Comparison of ENCODE assay signal across 12 cellular contexts in the genomic region with DNA sequence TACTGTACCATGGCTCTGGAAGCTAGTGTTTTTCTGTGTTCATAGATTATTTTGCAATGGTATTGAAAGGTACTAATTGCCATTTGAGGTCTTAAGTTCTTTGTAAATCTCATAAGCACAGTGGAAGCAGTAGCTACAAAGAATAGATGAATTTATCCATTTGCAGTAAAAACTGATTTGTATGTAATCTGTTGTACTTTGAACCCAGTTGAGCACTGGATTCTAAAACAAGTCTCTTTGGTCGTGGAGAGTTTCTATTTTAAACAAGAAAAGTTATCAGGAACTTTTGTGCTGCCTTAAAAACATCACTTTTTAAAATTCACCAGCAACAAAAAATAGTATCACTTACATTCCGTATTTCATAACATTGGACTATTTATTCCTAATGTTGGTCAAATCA. TPM values are rescaled to one million over a fixed set of nuclear protein-coding genes. Genes with fewer than 3 reads are reported as not detected.
DNase-seq lines count a peak whose midpoint lies in the region; ATAC-seq and TF ChIP-seq lines count a peak whose summit lies in the region.
"Had no signal": no experiment of that assay in that cellular context is flagged by ENCODE, and none has a peak within 500 bp of the region (broad histone marks: within the 10 kb centered on the region; RNA-seq: fewer than 3 reads in every experiment).

No MANE protein-coding gene starts in this region.

- intact Hi-C loops in upper lobe of right lung (cut with DNase I) (no loop called here), body of pancreas (cut with DNase I) (no loop called here)

- peak overlapping the region; percentile 73 for H3K27ac Mint-ChIP-seq in stimulated activated naive CD8-positive, alpha-beta T cell treated with anti-CD3 and anti-CD28 coated beads, Interleukin-15, Interleukin-2, amounts not matched to agents 100 ng/mL and 50 ng/mL, for 24 hours
- H3K27ac Mint-ChIP-seq in activated naive CD8-positive, alpha-beta T cell treated with anti-CD3 and anti-CD28 coated beads for 36 hours: peak overlapping the region; percentile 93
- peak overlapping the region; percentile 47 for H3K27ac Mint-ChIP-seq in mesothelial cell of epicardium

- H3K36me3 ChIP-seq in upper lobe of right lung (no peaks in the 10 kb centered on the region), body of pancreas (replicated peaks in 1 of 2; ENCODE audit: insufficient read depth in 1 of 2, low read depth in 2 of 2) (no peaks in the 10 kb centered on the region)
- H3K36me3 ChIP-seq: pancreas had no signal

- no peak for TF ChIP-seq POLR2A in body of pancreas (IDR thresholded peaks at IDR 0.05)

- no peak overlapping the region for H3K27ac ChIP-seq in upper lobe of right lung
- H3K27ac ChIP-seq in body of pancreas: peak overlapping the region in 1 of 4 donors; percentile 14
- H3K27ac ChIP-seq: C4-2B had no signal

- no peak for DNase-seq in stimulated activated naive CD8-positive, alpha-beta T cell treated with anti-CD3 and anti-CD28 coated beads, Interleukin-15, Interleukin-2, amounts not matched to agents 100 U/mL and 50 U/mL, for 24 hours
- DNase-seq in activated naive CD8-positive, alpha-beta T cell treated with anti-CD3 and anti-CD28 coated beads for 36 hours: no peak
- no peak for DNase-seq in mesothelial cell of epicardium (ENCODE audit: low spot score in 2 of 2, unreplicated experiment in 2 of 2)
- no peak for DNase-seq in upper lobe of right lung
- no peak for DNase-seq in body of pancreas
- DNase-seq: effector CD8-positive, alpha-beta T cell; NCI-H345; pancreas had no signal

- no peak for TF ChIP-seq CTCF in mesothelial cell of epicardium (IDR thresholded peaks at IDR 0.05; ENCODE audit: unreplicated experiment)
- no peak for TF ChIP-seq CTCF in upper lobe of right lung (IDR thresholded peaks at IDR 0.05)
- TF ChIP-seq CTCF in body of pancreas (IDR thresholded peaks at IDR 0.05): no peak

- peaks cover 75% of the 10 kb centered on the region for H3K4me1 Mint-ChIP-seq in stimulated activated naive CD8-positive, alpha-beta T cell treated with anti-CD3 and anti-CD28 coated beads, Interleukin-15, Interleukin-2, amounts not matched to agents 100 ng/mL and 50 ng/mL, for 24 hours (ENCODE audit: low read depth)
- peaks cover 62% of the 10 kb centered on the region for H3K4me1 Mint-ChIP-seq in activated naive CD8-positive, alpha-beta T cell treated with anti-CD3 and anti-CD28 coated beads for 36 hours
- peaks cover 60% of the 10 kb centered on the region for H3K4me1 Mint-ChIP-seq in mesothelial cell of epicardium

- no peaks in the 10 kb centered on the region for H3K9me3 Mint-ChIP-seq in stimulated activated naive CD8-positive, alpha-beta T cell treated with anti-CD3 and anti-CD28 coated beads, Interleukin-15, Interleukin-2, amounts not matched to agents 100 ng/mL and 50 ng/mL, for 24 hours
- peaks cover 1% of the 10 kb centered on the region for H3K9me3 Mint-ChIP-seq in activated naive CD8-positive, alpha-beta T cell treated with anti-CD3 and anti-CD28 coated beads for 36 hours
- H3K9me3 Mint-ChIP-seq in mesothelial cell of epicardium: no peaks in the 10 kb centered on the region

- H3K27me3 ChIP-seq in upper lobe of right lung (no peaks in the 10 kb centered on the region), body of pancreas (no peaks in the 10 kb centered on the region)
- H3K27me3 ChIP-seq: pancreas had no signal

- H3K9me3 ChIP-seq in upper lobe of right lung (no peaks in the 10 kb centered on the region), body of pancreas (no peaks in the 10 kb centered on the region)
- H3K9me3 ChIP-seq: pancreas had no signal

- H3K36me3 Mint-ChIP-seq in stimulated activated naive CD8-positive, alpha-beta T cell treated with anti-CD3 and anti-CD28 coated beads, Interleukin-15, Interleukin-2, amounts not matched to agents 100 ng/mL and 50 ng/mL, for 24 hours (ENCODE audit: low read depth): peaks cover 59% of the 10 kb centered on the region
- H3K36me3 Mint-ChIP-seq in activated naive CD8-positive, alpha-beta T cell treated with anti-CD3 and anti-CD28 coated beads for 36 hours: peaks cover 61% of the 10 kb centered on the region
- H3K36me3 Mint-ChIP-seq in mesothelial cell of epicardium: peaks cover 2% of the 10 kb centered on the region

- no peak for ATAC-seq in stimulated activated naive CD8-positive, alpha-beta T cell treated with anti-CD3 and anti-CD28 coated beads, Interleukin-15, Interleukin-2, amounts not matched to agents 100 U/mL and 50 U/mL, for 24 hours
- ATAC-seq in upper lobe of right lung (no peak), body of pancreas (no peak), GM21381 (IDR thresholded peaks at IDR 0.05; ENCODE audit: unreplicated experiment) (no peak), GM18861 (IDR thresholded peaks at IDR 0.05; ENCODE audit: unreplicated experiment) (no peak)
- ATAC-seq: pancreas had no signal

- WGBS in body of pancreas, 2 donors: 11 to 13% methylated on average over 2 of the region's 2 CpGs

- H3K4me1 ChIP-seq in upper lobe of right lung: peaks cover 76% of the 10 kb centered on the region
- peaks cover 66% of the 10 kb centered on the region for H3K4me1 ChIP-seq in body of pancreas

- H3K4me3 ChIP-seq in upper lobe of right lung (peak overlapping the region; percentile 87), body of pancreas (no peak overlapping the region)
- H3K4me3 ChIP-seq: pancreas had no signal

- no peaks in the 10 kb centered on the region for H3K27me3 Mint-ChIP-seq in stimulated activated naive CD8-positive, alpha-beta T cell treated with anti-CD3 and anti-CD28 coated beads, Interleukin-15, Interleukin-2, amounts not matched to agents 100 ng/mL and 50 ng/mL, for 24 hours
- no peaks in the 10 kb centered on the region for H3K27me3 Mint-ChIP-seq in activated naive CD8-positive, alpha-beta T cell treated with anti-CD3 and anti-CD28 coated beads for 36 hours
- no peaks in the 10 kb centered on the region for H3K27me3 Mint-ChIP-seq in mesothelial cell of epicardium (ENCODE audit: low read depth)

- peak overlapping the region; percentile 92 for H3K4me3 Mint-ChIP-seq in stimulated activated naive CD8-positive, alpha-beta T cell treated with anti-CD3 and anti-CD28 coated beads, Interleukin-15, Interleukin-2, amounts not matched to agents 100 ng/mL and 50 ng/mL, for 24 hours
- peak overlapping the region; percentile 91 for H3K4me3 Mint-ChIP-seq in activated naive CD8-positive, alpha-beta T cell treated with anti-CD3 and anti-CD28 coated beads for 36 hours
- H3K4me3 Mint-ChIP-seq in mesothelial cell of epicardium: no peak overlapping the region

RNA-seq across cellular contexts. Expression of a gene that starts 4.1 kb away (rescaled TPM):
- total RNA-seq in activated naive CD8-positive, alpha-beta T cell treated with anti-CD3 and anti-CD28 coated beads for 36 hours: 100 to 1,000 TPM; 239 to 245 TPM
- total RNA-seq in mesothelial cell of epicardium (107 to 114 TPM (median 110 TPM) in 3 replicates), upper lobe of right lung (158 TPM), body of pancreas (10 to 100 TPM; 47.5 to 74.5 TPM)
